Comparison of ENCODE assay signal across 13 cellular contexts in the genomic region with DNA sequence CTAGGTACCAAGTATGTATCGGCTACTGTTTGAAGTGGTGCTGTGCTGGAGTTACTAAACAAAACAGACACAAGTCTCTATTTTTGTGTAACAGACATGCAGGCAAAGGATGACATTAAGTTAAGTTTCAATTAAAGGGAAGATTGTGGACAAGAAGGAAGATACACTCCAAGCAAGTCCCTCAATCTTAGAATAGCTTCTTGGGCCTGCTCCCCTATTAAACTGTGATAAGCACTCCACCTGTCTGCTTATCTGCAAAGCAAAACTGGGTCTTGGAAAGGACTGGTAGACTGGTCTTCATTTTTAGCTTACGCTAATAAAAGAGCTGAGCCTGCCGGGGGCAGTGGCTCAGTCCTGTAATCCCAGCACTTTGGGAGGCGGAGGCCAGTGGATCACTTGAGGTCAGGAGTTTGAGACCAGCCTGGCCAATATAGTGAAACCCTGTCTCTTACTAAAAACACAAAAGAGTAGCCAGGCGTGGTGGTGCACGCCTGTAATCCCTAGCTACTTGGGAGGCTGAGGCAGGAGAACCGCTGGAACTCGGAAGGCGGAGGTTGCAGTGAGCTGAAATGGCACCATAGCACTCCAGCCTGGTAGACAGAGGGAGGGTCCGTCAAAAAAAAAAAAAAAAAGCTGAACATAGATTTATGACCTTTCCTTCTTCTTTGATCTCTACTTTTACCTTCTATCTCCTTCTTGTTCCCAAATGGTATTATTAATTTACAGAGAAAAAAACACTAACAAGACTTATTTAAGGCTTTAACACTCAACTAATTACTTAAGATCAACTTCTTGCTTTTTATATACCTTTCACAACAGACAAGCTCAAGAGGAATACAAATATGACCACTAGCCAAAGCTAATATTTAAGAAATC. TPM values are rescaled to one million over a fixed set of nuclear protein-coding genes. Genes with fewer than 3 reads are reported as not detected.
DNase-seq lines count a peak whose midpoint lies in the region; ATAC-seq and TF ChIP-seq lines count a peak whose summit lies in the region.
"Had no signal": no experiment of that assay in that cellular context is flagged by ENCODE, and none has a peak within 500 bp of the region (broad histone marks: within the 10 kb centered on the region; RNA-seq: fewer than 3 reads in every experiment).

No MANE protein-coding gene starts in this region.

- BruUV-seq in A673 (replicated peaks; lab: Mats Ljungman, UMichigan), result no TSS peak

- H3K36me3 ChIP-seq in CD8-positive, alpha-beta T cell (ENCODE audit: insufficient read depth, low read length), result peaks cover 35% of the 10 kb centered on the region
- peaks cover 68% of the 10 kb centered on the region for H3K36me3 ChIP-seq in Karpas-422 (ENCODE audit: insufficient read depth, low read length)
- H3K36me3 ChIP-seq in neural progenitor cell, result peaks cover 45% of the 10 kb centered on the region
- peaks cover 83% of the 10 kb centered on the region for H3K36me3 ChIP-seq in A673 (ENCODE audit: insufficient read depth, low read length, poor library complexity, severe bottlenecking)
- peaks cover 10 to 16% of the 10 kb centered on the region in 2 donors for H3K36me3 ChIP-seq in prostate gland

- peaks cover 65% of the 10 kb centered on the region for H3K4me1 Mint-ChIP-seq in CD8-positive, alpha-beta T cell (ENCODE audit: low read depth)
- H3K4me1 Mint-ChIP-seq in neural progenitor cell, result peaks cover 29% of the 10 kb centered on the region

- ATAC-seq in CD8-positive, alpha-beta T cell, result no peak
- ATAC-seq: esophagus mucosa had no signal

- peaks cover 36% of the 10 kb centered on the region for H4K20me1 ChIP-seq in Karpas-422 (ENCODE audit: insufficient read depth, low read depth, low read length)
- H4K20me1 ChIP-seq in neural progenitor cell (ENCODE audit: low read depth), result peaks cover 78% of the 10 kb centered on the region

- H3K79me2 ChIP-seq in Karpas-422 (ENCODE audit: low read length) (peaks cover 76% of the 10 kb centered on the region), neural progenitor cell (ENCODE audit: low read depth) (peaks cover 90% of the 10 kb centered on the region)

- H3K4me2 ChIP-seq in Karpas-422 (ENCODE audit: low read depth, low read length, poor library complexity, severe bottlenecking), result peak overlapping the region; percentile 84
- peak overlapping the region; percentile 98 for H3K4me2 ChIP-seq in neural progenitor cell

- TF ChIP-seq CTCF in CD8-positive, alpha-beta T cell (IDR thresholded peaks at IDR 0.05), result no peak
- TF ChIP-seq CTCF in choroid plexus epithelial cell (conservative IDR thresholded peaks at IDR 0.05; ENCODE audit: low read depth, low read length) (no peak), neural progenitor cell (IDR thresholded peaks at IDR 0.05) (no peak), A673 (conservative IDR thresholded peaks at IDR 0.05; ENCODE audit: low read depth, low read length) (no peak), prostate gland (IDR thresholded peaks at IDR 0.05) (no peak)

- WGBS in prostate gland, result 80% methylated on average over 10 of the region's 10 CpGs

- no peak for TF ChIP-seq POLR2A in prostate gland (IDR thresholded peaks at IDR 0.05)

- intact Hi-C loops in CD8-positive, alpha-beta T cell (cut with DNase I, micrococcal nuclease), result loop anchor here (10.0 kb wide), 4 partner anchors 107 to 1023 kb away; a partner anchor contains a TSS
- intact Hi-C loops in A673 (cut with micrococcal nuclease; ENCODE audit: unreplicated experiment) (loop anchor here (10.0 kb wide), 1 partner anchor 203 kb away; a partner anchor contains a TSS), prostate gland (cut with DNase I) (loop anchor here (10.0 kb wide), 1 partner anchor 203 kb away; a partner anchor contains a TSS)

- H2AFZ ChIP-seq in Karpas-422 (ENCODE audit: low read length) (no peak overlapping the region), neural progenitor cell (replicated peaks) (no peak overlapping the region)

- H3K27me3 Mint-ChIP-seq in CD8-positive, alpha-beta T cell (ENCODE audit: low read depth), result no peaks in the 10 kb centered on the region
- H3K27me3 Mint-ChIP-seq in neural progenitor cell (ENCODE audit: insufficient read depth, low read depth), result peaks cover 6% of the 10 kb centered on the region

- H3K27me3 ChIP-seq in CD8-positive, alpha-beta T cell (ENCODE audit: insufficient read depth, low read length), result no peaks in the 10 kb centered on the region
- H3K27me3 ChIP-seq in Karpas-422 (ENCODE audit: low read length) (no peaks in the 10 kb centered on the region), neural progenitor cell (no peaks in the 10 kb centered on the region), A673 (replicated peaks; ENCODE audit: insufficient read depth, low read depth, low read length, poor library complexity) (no peaks in the 10 kb centered on the region), prostate gland (replicated peaks; ENCODE audit: insufficient read depth) (no peaks in the 10 kb centered on the region)
- H3K27me3 ChIP-seq: vagina had no signal

- H3K9me2 ChIP-seq in Karpas-422 (replicated peaks; ENCODE audit: insufficient read depth, low read length), result no peaks in the 10 kb centered on the region

- H3K9ac ChIP-seq in Karpas-422 (ENCODE audit: low read length) (no peak overlapping the region), neural progenitor cell (no peak overlapping the region)

- no peaks in the 10 kb centered on the region for H3K9me3 Mint-ChIP-seq in CD8-positive, alpha-beta T cell
- no peaks in the 10 kb centered on the region for H3K9me3 Mint-ChIP-seq in neural progenitor cell

- H3K27ac ChIP-seq in CD8-positive, alpha-beta T cell (ENCODE audit: low read depth, low read length), result no peak overlapping the region
- H3K27ac ChIP-seq in Karpas-422 (ENCODE audit: low read length), result no peak overlapping the region
- no peak overlapping the region for H3K27ac ChIP-seq in neural progenitor cell
- H3K27ac ChIP-seq in A673 (ENCODE audit: low read depth, low read length, poor library complexity, severe bottlenecking), result no peak overlapping the region
- peak overlapping the region in 1 of 2 donors; percentile 100 for H3K27ac ChIP-seq in prostate gland

- peaks cover 52% of the 10 kb centered on the region for H3K4me1 ChIP-seq in CD8-positive, alpha-beta T cell (ENCODE audit: insufficient read depth, low read length)
- H3K4me1 ChIP-seq in Karpas-422 (ENCODE audit: low read length), result peaks cover 35% of the 10 kb centered on the region
- peaks cover 24% of the 10 kb centered on the region for H3K4me1 ChIP-seq in neural progenitor cell
- H3K4me1 ChIP-seq in A673 (ENCODE audit: insufficient read depth, low read length, poor library complexity, severe bottlenecking), result peaks cover 14% of the 10 kb centered on the region
- no peaks in the 10 kb centered on the region for H3K4me1 ChIP-seq in prostate gland (replicated peaks)

- peak overlapping the region; percentile 92 for H3K4me3 Mint-ChIP-seq in CD8-positive, alpha-beta T cell
- peak overlapping the region; percentile 57 for H3K4me3 Mint-ChIP-seq in neural progenitor cell

- H3K36me3 Mint-ChIP-seq in CD8-positive, alpha-beta T cell, result peaks cover 80% of the 10 kb centered on the region
- peaks cover 52% of the 10 kb centered on the region for H3K36me3 Mint-ChIP-seq in neural progenitor cell

- H3K27ac Mint-ChIP-seq in CD8-positive, alpha-beta T cell, result peak overlapping the region; percentile 75
- H3K27ac Mint-ChIP-seq in neural progenitor cell, result no peak overlapping the region

- peaks cover 58% of the 10 kb centered on the region for H3F3A ChIP-seq in neural progenitor cell (ENCODE audit: low read depth)

- no peaks in the 10 kb centered on the region for H3K9me3 ChIP-seq in CD8-positive, alpha-beta T cell (ENCODE audit: low read length)
- H3K9me3 ChIP-seq in Karpas-422 (ENCODE audit: low read length) (no peaks in the 10 kb centered on the region), neural progenitor cell (ENCODE audit: low read depth) (no peaks in the 10 kb centered on the region), A673 (ENCODE audit: low read depth, low read length, poor library complexity, severe bottlenecking) (no peaks in the 10 kb centered on the region), prostate gland (no peaks in the 10 kb centered on the region)
- H3K9me3 ChIP-seq: vagina had no signal

- no peak for DNase-seq in CD8-positive, alpha-beta T cell
- DNase-seq in Karpas-422 (no peak), choroid plexus epithelial cell (ENCODE audit: low read depth) (no peak), neural progenitor cell (ENCODE audit: low spot score) (no peak), A673 (ENCODE audit: low spot score) (no peak), hippocampal formation (lab: John Stamatoyannopoulos, UW) (no peak), medulla oblongata (ENCODE audit: extremely low spot score) (no peak), prostate gland (ENCODE audit: low spot score) (no peak)
- DNase-seq: EL had no signal

- POLR2A ChIA-PET in CD8-positive, alpha-beta T cell (lab: Charles Lee), result interaction anchor here (0.6 to 3.9 kb wide), 6 partner anchors 11 to 1022 kb away, joined by 3 to 19 read pairs (median 4); no protein-coding TSS in a partner anchor
- POLR2A ChIA-PET in A673 (lab: Charles Lee; ENCODE audit: low non-redundant PET), result interaction anchor here (0.8 kb wide), 1 partner anchor 86 kb away, joined by 3 read pairs; no protein-coding TSS in a partner anchor

- no peak overlapping the region for H3K4me3 ChIP-seq in CD8-positive, alpha-beta T cell (ENCODE audit: low read depth, low read length)
- no peak overlapping the region for H3K4me3 ChIP-seq in Karpas-422 (ENCODE audit: low read length)
- peak overlapping the region; percentile 96 for H3K4me3 ChIP-seq in choroid plexus epithelial cell (ENCODE audit: low read depth, low read length)
- H3K4me3 ChIP-seq in neural progenitor cell, result peak overlapping the region; percentile 94
- no peak overlapping the region for H3K4me3 ChIP-seq in A673 (ENCODE audit: low read depth, low read length, poor library complexity, severe bottlenecking)
- no peak overlapping the region for H3K4me3 ChIP-seq in prostate gland

- CTCF ChIA-PET in CD8-positive, alpha-beta T cell (lab: Charles Lee), result interaction anchor here (0.6 to 1.3 kb wide), 4 partner anchors 14 to 450 kb away, joined by 3 to 5 read pairs (median 3); no protein-coding TSS in a partner anchor
- CTCF ChIA-PET in A673 (lab: Charles Lee), result interaction anchor here (0.6 kb wide), 1 partner anchor 68 kb away, joined by 3 read pairs; no protein-coding TSS in a partner anchor

RNA-seq across cellular contexts. Expression of a gene that starts 4.1 kb away (rescaled TPM):
- 100 to 1,000 TPM; 348 to 386 TPM for total RNA-seq in CD8-positive, alpha-beta T cell
- total RNA-seq in Karpas-422 (2014; rRNA removed; shearing (Covaris generic); ENCODE audit: low replicate concordance), result 465 and 736 TPM in 2 replicates
- total RNA-seq in neural progenitor cell (ENCODE audit: low replicate concordance) (621 and 672 TPM in 2 replicates), A673 (2021) (343 and 350 TPM in 2 replicates), prostate gland (100 to 1,000 TPM; 374 to 600 TPM)

RNA-seq across cellular contexts. Expression of a gene that starts 34.1 kb away (rescaled TPM):
- total RNA-seq in CD8-positive, alpha-beta T cell, result not detected
- total RNA-seq in Karpas-422 (2014; rRNA removed; shearing (Covaris generic); ENCODE audit: low replicate concordance), result not detected in 2 replicates
- total RNA-seq in neural progenitor cell (ENCODE audit: low replicate concordance), result 3.4 and 4.6 TPM in 2 replicates
- total RNA-seq in A673 (2021), result 4.0 and 6.5 TPM in 2 replicates
- 10 to 100 TPM; 13.8 to 25.4 TPM for total RNA-seq in prostate gland

RNA-seq across cellular contexts. Expression of a gene that starts 47.0 kb away (rescaled TPM):
- total RNA-seq in CD8-positive, alpha-beta T cell, result not detected
- total RNA-seq in Karpas-422 (2014; rRNA removed; shearing (Covaris generic); ENCODE audit: low replicate concordance), result not detected in 2 replicates
- total RNA-seq in neural progenitor cell (ENCODE audit: low replicate concordance) (0.82 and 4.6 TPM in 2 replicates), A673 (2021) (1.0 and 1.4 TPM in 2 replicates), prostate gland (1 to 10 TPM in 1 of 2 donors, not detected in 1; 3.2 TPM)
- total RNA-seq: esophagus mucosa; NCI-H460; T-helper 2 cell treated with Interferon-gamma antibody and Interleukin-4, amounts not matched to agents 100 ng/mL and 5 ng/mL, for 36 hours; vagina had no signal

Comparison
In these comparisons a context has a peak if more than half of its experiments do, and no peak if none do; other contexts are left out.
1. H3K4me3 ChIP-seq: peak in choroid plexus epithelial cell (single experiment) and neural progenitor cell (single experiment); none in CD8-positive, alpha-beta T cell (single experiment), Karpas-422 (single experiment), A673 (single experiment) and prostate gland (0 of 2).